In the genomic region with DNA sequence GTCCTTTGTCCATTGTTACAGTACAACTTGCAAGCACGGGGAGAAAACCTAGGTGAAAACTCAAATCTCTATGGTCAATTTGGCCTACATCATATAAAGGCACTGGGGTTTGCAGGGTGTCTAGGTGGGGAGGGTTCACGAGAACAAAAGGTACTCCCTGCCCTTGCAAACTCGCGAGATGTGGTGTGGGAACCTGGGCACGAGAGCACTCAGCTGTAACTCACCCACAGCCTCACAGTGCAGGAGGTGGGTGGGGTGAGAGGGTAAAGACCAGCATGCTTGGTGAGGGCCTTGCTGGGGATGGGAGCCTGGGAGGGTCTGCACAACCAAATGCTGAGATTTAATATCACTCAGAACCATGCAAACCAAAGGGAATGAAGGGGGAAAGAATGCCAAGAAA, we compare ENCODE assay signal across 1 cellular context.
A peak's percentile ranks its signal among the peaks of the same experiment; 100 is the strongest.
TF ChIP-seq lines count a peak whose summit lies in the region.

No MANE protein-coding gene starts in this region.

TF ChIP-seq in GM12878, 131 proteins besides CTCF, POLR2A, EP300 and RAD21:
- peak; percentile 94 for TF ChIP-seq CHD2 (IDR thresholded peaks at IDR 0.05; ENCODE audit: borderline replicate concordance, low read depth, low read length)
- TF ChIP-seq POLR2AphosphoS5 (IDR thresholded peaks at IDR 0.05; ENCODE audit: low read length), result peak; percentile 54; the same call in 1 of the 2 replicates
- peak; percentile 48 for TF ChIP-seq RUNX3 (IDR thresholded peaks at IDR 0.05; ENCODE audit: low read length)
- peak; percentile 55; the same call in 1 of the 2 replicates for TF ChIP-seq BRCA1 (IDR thresholded peaks at IDR 0.05; ENCODE audit: low read depth, low read length)
- peak; percentile 63; the same call in 1 of the 2 replicates for TF ChIP-seq PAX5 (IDR thresholded peaks at IDR 0.05; ENCODE audit: borderline replicate concordance, low read depth, low read length)
- TF ChIP-seq ZNF687 (IDR thresholded peaks at IDR 0.05), result peak; percentile 69
- no peak for TF ChIP-seq CHD1 (IDR thresholded peaks at IDR 0.05; ENCODE audit: low read depth, low read length)
- 0 out of 2 replicates have a peak, but pooled peaks have one; percentile 12 for TF ChIP-seq POLR2AphosphoS2 (IDR thresholded peaks at IDR 0.05; ENCODE audit: low read depth, low read length)
- peak; percentile 16; the same call in 1 of the 2 replicates for TF ChIP-seq FOXM1 (IDR thresholded peaks at IDR 0.05; ENCODE audit: low read depth, low read length)
- TF ChIP-seq GABPA (IDR thresholded peaks at IDR 0.05; ENCODE audit: low read depth), result no peak
- TF ChIP-seq SKIL (IDR thresholded peaks at IDR 0.05; ENCODE audit: low read depth, poor library complexity, severe bottlenecking), result no peak
- no peak for TF ChIP-seq DPF2 (IDR thresholded peaks at IDR 0.05)
- no peak for TF ChIP-seq NFIC (IDR thresholded peaks at IDR 0.05; ENCODE audit: low read depth, low read length)
- peak; percentile 45; the same call in 1 of the 2 replicates for TF ChIP-seq ZNF592 (IDR thresholded peaks at IDR 0.05)
- TF ChIP-seq BHLHE40 (IDR thresholded peaks at IDR 0.05; ENCODE audit: borderline replicate concordance in 1 of 2, low read depth in 2 of 2, low read length in 1 of 2), result peak; percentile 49 to 75; a peak in 3 of 4 replicates
- peak; percentile 22; the same call in 1 of the 2 replicates for TF ChIP-seq PML (IDR thresholded peaks at IDR 0.05; ENCODE audit: low read length)
